ENCODE assay signal across 8 cellular contexts in the genomic region with DNA sequence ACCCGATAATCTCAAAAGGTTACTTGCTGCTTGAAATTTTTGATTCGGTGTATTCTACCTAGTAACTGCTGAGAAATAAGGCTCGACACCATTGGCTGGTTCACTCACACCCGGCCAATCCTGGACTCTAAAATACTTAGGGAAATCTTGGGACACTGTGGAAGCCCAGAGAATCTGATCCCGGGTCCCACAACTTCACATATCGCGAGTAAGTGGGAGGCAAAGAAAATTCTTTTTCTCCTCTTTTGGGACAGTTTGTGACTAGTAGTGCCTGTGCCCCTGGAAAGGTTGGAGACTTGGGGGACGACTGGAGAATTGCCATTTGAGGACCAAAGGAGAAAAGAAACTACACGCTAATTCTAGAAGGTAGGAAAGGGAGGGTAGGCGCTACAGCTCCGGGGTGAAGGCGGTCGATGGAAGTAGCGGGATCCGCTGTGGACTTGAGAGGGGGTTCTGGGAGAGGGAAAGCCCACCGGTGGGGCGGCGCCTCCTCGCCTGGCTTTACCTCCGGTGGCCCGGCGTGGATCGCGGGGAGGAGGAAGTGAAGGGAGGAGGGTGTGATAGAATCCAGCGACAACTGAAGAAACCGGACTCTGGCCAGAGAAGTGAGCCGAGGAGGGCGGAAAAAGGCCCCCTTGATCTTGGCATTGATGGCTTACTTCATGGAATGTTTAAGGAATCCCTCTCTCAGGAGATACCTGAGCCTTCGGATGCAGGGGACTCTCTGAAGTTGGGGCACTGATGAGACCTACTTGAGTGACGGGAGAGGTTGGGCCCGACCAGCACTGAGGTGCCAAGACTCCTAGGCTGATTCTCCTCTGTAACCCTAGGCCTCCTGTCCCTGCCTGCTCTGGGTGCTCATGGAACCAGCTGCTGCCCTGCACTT. TPM values are rescaled to one million over a fixed set of nuclear protein-coding genes. Genes with fewer than 3 reads are reported as not detected.
DNase-seq lines count a peak whose midpoint lies in the region; ATAC-seq, FAIRE-seq and TF ChIP-seq lines count a peak whose summit lies in the region.

No MANE protein-coding gene starts in this region.

- H3K27me3 Mint-ChIP-seq in T-helper 2 cell treated with Interferon-gamma antibody and Interleukin-4, amounts not matched to agents 5 μg/mL and 100 μg/mL, for 36 hours (ENCODE audit: low read depth) = no peaks in the 10 kb centered on the region

- H3K4me1 ChIP-seq in A549 (peaks cover 10% of the 10 kb centered on the region; the same call in 2 of the 3 replicates), K562 (replicated peaks in 1 of 2; ENCODE audit: control insufficient read depth in 2 of 2, insufficient read depth in 2 of 2, low read length in 2 of 2) (peaks cover 12 to 17% of the 10 kb centered on the region in 2 experiments; a peak in 3 of 5 replicates)

- WGBS in A549 (ENCODE audit: missing lambda C conversion rate) = 2% methylated on average over 31 of the region's 31 CpGs
- under 1% methylated on average over 30 of the region's 31 CpGs for WGBS in K562 (ENCODE audit: insufficient coverage, low coverage, missing lambda C conversion rate)

- in situ Hi-C loops in K562 (cut with MboI) = no loop called here

- no peaks in the 10 kb centered on the region for H3K27me3 ChIP-seq in K562 (ENCODE audit: control insufficient read depth in 2 of 2, insufficient read depth in 2 of 2, low read length in 2 of 2)

- H3K4me1 Mint-ChIP-seq in T-helper 2 cell treated with Interferon-gamma antibody and Interleukin-4, amounts not matched to agents 5 μg/mL and 100 μg/mL, for 36 hours (ENCODE audit: low read depth) = peaks cover 8% of the 10 kb centered on the region

- H3K27ac ChIP-seq in A549 = peak overlapping the region; percentile 69 to 96
- peak overlapping the region; percentile 74 for H3K27ac ChIP-seq in K562 (ENCODE audit: extremely low read depth, low read depth, low read length)

- no peaks in the 10 kb centered on the region for H3K79me2 ChIP-seq in K562 (ENCODE audit: control insufficient read depth, insufficient read depth, low read length)

- DNase-seq in A549 (ENCODE audit: low read depth in 1 of 2, low spot score in 1 of 2) = peak; percentile 84 to 92
- peak; percentile 80 for DNase-seq in NCI-H2029 (lab: John Stamatoyannopoulos, UW)
- DNase-seq in T-helper 2 cell treated with Interferon-gamma antibody and Interleukin-4, amounts not matched to agents 5 μg/mL and 100 μg/mL, for 36 hours (ENCODE audit: low spot score) = peak; percentile 51
- DNase-seq in K562 (ENCODE audit: extremely low read depth in 1 of 4, low spot score in 3 of 4) = peak; percentile 87 to 94 (median 92)
- peak in 46 of 51 donors; percentile 3 to 82 (median 44) for DNase-seq in hypothalamus (lab: John Stamatoyannopoulos, UW)
- peak; percentile 78 for DNase-seq in pulmonary artery endothelial cell (ENCODE audit: low read depth, low spot score)

- intact Hi-C loops in K562 (cut with micrococcal nuclease) = loop anchor here (2.0 kb wide), 1 partner anchor 75 kb away; no protein-coding TSS in a partner anchor

- no peak overlapping the region for H3K4me3 Mint-ChIP-seq in T-helper 2 cell treated with Interferon-gamma antibody and Interleukin-4, amounts not matched to agents 5 μg/mL and 100 μg/mL, for 36 hours

- H3K9me3 Mint-ChIP-seq in T-helper 2 cell treated with Interferon-gamma antibody and Interleukin-4, amounts not matched to agents 5 μg/mL and 100 μg/mL, for 36 hours = peaks cover 27% of the 10 kb centered on the region

- no peaks in the 10 kb centered on the region for H3K9me1 ChIP-seq in K562 (ENCODE audit: control insufficient read depth, insufficient read depth, low read length)

- no peaks in the 10 kb centered on the region for H3K36me3 ChIP-seq in K562 (ENCODE audit: control insufficient read depth, insufficient read depth, low read length)

- H3K9ac ChIP-seq in K562 (ENCODE audit: insufficient read depth in 1 of 2, low read depth in 2 of 2, low read length in 2 of 2) = peak overlapping the region; percentile 91 to 93

- H3K9me3 ChIP-seq in A549 (peaks cover 16% of the 10 kb centered on the region; the same call in 1 of the 3 replicates), K562 (replicated peaks; ENCODE audit: control insufficient read depth, insufficient read depth, low read depth, low read length) (no peaks in the 10 kb centered on the region)

- no peak for FAIRE-seq in A549 (lab: Jason Lieb, UNC)
- peak; percentile 97 for FAIRE-seq in K562 (lab: Jason Lieb, UNC)

- ATAC-seq in A549 (peak; percentile 99 to 100), GM18517 (IDR thresholded peaks at IDR 0.05; ENCODE audit: unreplicated experiment) (peak; percentile 88), HG02970 (IDR thresholded peaks at IDR 0.05; ENCODE audit: low FRiP score, unreplicated experiment) (peak; percentile 84), K562 (peak; percentile 98)

- TF ChIP-seq EP300 in A549 (IDR thresholded peaks at IDR 0.05) = no peak
- TF ChIP-seq EP300 in K562 (IDR thresholded peaks at IDR 0.05; ENCODE audit: low read length) = no peak; the same call in 1 of the 2 replicates

- H3K4me2 ChIP-seq in A549 (peak overlapping the region; percentile 66), K562 (ENCODE audit: insufficient read depth, low read length) (peak overlapping the region; percentile 96)

- POLR2A ChIA-PET in A549 (lab: Yijun Ruan, JAX) = interaction anchor here (1.2 kb wide), 1 partner anchor 80 kb away, joined by 3 read pairs; no protein-coding TSS in a partner anchor
- POLR2A ChIA-PET in K562 (lab: Yijun Ruan, JAX) = interaction anchor here (0.6 kb wide), 2 partner anchors 288 to 354 kb away, joined by 3 read pairs; no protein-coding TSS in a partner anchor

- H4K20me1 ChIP-seq in K562 (replicated peaks; ENCODE audit: control insufficient read depth, insufficient read depth, low read length) = no peaks in the 10 kb centered on the region

- H3K4me3 ChIP-seq in A549 = peak overlapping the region; percentile 56
- peak overlapping the region; percentile 75 for H3K4me3 ChIP-seq in K562

- TF ChIP-seq RAD21 in A549 (conservative IDR thresholded peaks at IDR 0.05 in 1 of 2, IDR thresholded peaks at IDR 0.05 in 1 of 2) (no peak), K562 (CRISPR knock-in tag; conservative IDR thresholded peaks at IDR 0.05 in 1 of 2, IDR thresholded peaks at IDR 0.05 in 1 of 2) (peak in 1 of 2 experiments; percentile 18; a peak in 2 of 4 replicates)

- TSS peak; percentile 82 for BruUV-seq in K562 (replicated peaks; lab: Mats Ljungman, UMichigan)

- TF ChIP-seq CTCF in A549 (IDR thresholded peaks at IDR 0.05) (no peak), K562 (IDR thresholded peaks at IDR 0.05 in 2 of 3, conservative IDR thresholded peaks at IDR 0.05 in 1 of 3; ENCODE audit: insufficient read depth in 2 of 3, low read depth in 1 of 3, low read length in 3 of 3) (no peak)

- TF ChIP-seq POLR2A in A549 (IDR thresholded peaks at IDR 0.05; ENCODE audit: low read length) (no peak), K562 (conservative IDR thresholded peaks at IDR 0.05) (peak; percentile 67)

- CTCF ChIA-PET in A549 (lab: Yijun Ruan, JAX) = interaction anchor here (0.6 to 0.9 kb wide), 3 partner anchors 9 to 80 kb away, joined by 3 to 4 read pairs (median 3); no protein-coding TSS in a partner anchor
- CTCF ChIA-PET in K562 (lab: Yijun Ruan, JAX; ENCODE audit: low intra/inter-chr PET ratio) = no interaction called here

- peaks cover 25% of the 10 kb centered on the region for H3K36me3 Mint-ChIP-seq in T-helper 2 cell treated with Interferon-gamma antibody and Interleukin-4, amounts not matched to agents 5 μg/mL and 100 μg/mL, for 36 hours (ENCODE audit: low read depth)

- peak overlapping the region; percentile 99 for H2AFZ ChIP-seq in K562 (ENCODE audit: low read depth, low read length)

- peak overlapping the region; percentile 75 for H3K27ac Mint-ChIP-seq in T-helper 2 cell treated with Interferon-gamma antibody and Interleukin-4, amounts not matched to agents 5 μg/mL and 100 μg/mL, for 36 hours

RNA-seq across cellular contexts. Expression of a gene that starts 18.8 kb away (rescaled TPM):
- polyA plus RNA-seq in A549 (2011; rRNA removed) (2.7 and 3.9 TPM in 2 replicates), A549 (2017; fragmentation: RNase III; extraction: RNeasy Plus Mini Kit Qiagen cat#74134 plus additional on column Dnase treatment) (1.5 to 1.9 TPM (median 1.6 TPM) in 3 replicates), K562 (2011; rRNA removed) (3.5 and 7.6 TPM in 2 replicates), K562 (2014; fragmentation: Illumina TruSeq; extraction: Trizol) (0.71 and 1.00 TPM in 2 replicates), K562 (2014; fragmentation: Nextera tagmentation; extraction: Ambion mirVana) (under 1 TPM; 0.21 to 0.41 TPM), K562 (2014; rRNA removed) (1.1 and 1.3 TPM in 2 replicates)
- polyA plus RNA-seq in A549 (2012; cell fraction: cytosol; rRNA removed) = 0.59 and 0.71 TPM in 2 replicates
- 2.4 TPM in 2 replicates for polyA plus RNA-seq in A549 (2012; cell fraction: nucleus; rRNA removed)
- 2.1 and 4.1 TPM in 2 replicates for polyA minus RNA-seq in A549 (2011; rRNA and poly(A)+ RNA removed)
- total RNA-seq in K562 (2011; cell fraction: chromatin; rRNA removed; ENCODE audit: low replicate concordance) = 19.6 and 24.0 TPM in 2 replicates
- total RNA-seq in K562 (2011; cell fraction: nucleolus; rRNA removed) = 4.6 and 4.8 TPM in 2 replicates
- 16.4 and 24.1 TPM in 2 replicates for total RNA-seq in K562 (2011; cell fraction: nucleoplasm; rRNA removed)
- total RNA-seq in K562 (2014; rRNA removed) (0.45 and 1.0 TPM in 2 replicates), K562 (2014; rRNA removed; fragmentation: Illumina TruSeq; extraction: Trizol) (1.2 and 1.4 TPM in 2 replicates), K562 (2015; rRNA removed; fragmentation: Illumina TruSeq; extraction: Trizol) (0.98 and 1.3 TPM in 2 replicates), K562 (2021) (1.4 and 1.5 TPM in 2 replicates), pulmonary artery endothelial cell (13.5 and 23.0 TPM in 2 replicates)
- polyA plus RNA-seq in K562 (2011; cell fraction: cytosol; rRNA removed) = 0.51 and 1.6 TPM in 2 replicates
- 24.8 and 44.0 TPM in 2 replicates for polyA plus RNA-seq in K562 (2011; cell fraction: nucleus; rRNA removed)
- polyA plus RNA-seq in K562 (2012) = 1.1 and 3.0 TPM in 2 replicates
- polyA minus RNA-seq in K562 (2011; rRNA and poly(A)+ RNA removed) = 5.6 and 15.4 TPM in 2 replicates
- 0.19 and 0.82 TPM in 2 replicates for polyA minus RNA-seq in K562 (2011; cell fraction: cytosol; rRNA and poly(A)+ RNA removed)
- 3.4 and 18.0 TPM in 2 replicates for polyA minus RNA-seq in K562 (2011; cell fraction: nucleus; rRNA and poly(A)+ RNA removed)

RNA-seq across cellular contexts. Expression of a gene that starts 19.4 kb away (rescaled TPM):
- polyA plus RNA-seq in A549 (2011; rRNA removed) = 8.1 and 13.6 TPM in 2 replicates
- polyA plus RNA-seq in A549 (2012; cell fraction: cytosol; rRNA removed) = 2.5 and 3.1 TPM in 2 replicates
- polyA plus RNA-seq in A549 (2012; cell fraction: nucleus; rRNA removed) = 6.4 and 7.3 TPM in 2 replicates
- 3.8 to 5.5 TPM (median 4.0 TPM) in 3 replicates for polyA plus RNA-seq in A549 (2017; fragmentation: RNase III; extraction: RNeasy Plus Mini Kit Qiagen cat#74134 plus additional on column Dnase treatment)
- polyA minus RNA-seq in A549 (2011; rRNA and poly(A)+ RNA removed) = 12.6 and 15.8 TPM in 2 replicates
- total RNA-seq in K562 (2011; cell fraction: chromatin; rRNA removed; ENCODE audit: low replicate concordance) = 27.1 and 31.9 TPM in 2 replicates
- total RNA-seq in K562 (2011; cell fraction: nucleolus; rRNA removed) = 9.3 and 13.9 TPM in 2 replicates
- total RNA-seq in K562 (2011; cell fraction: nucleoplasm; rRNA removed) = 16.0 and 21.1 TPM in 2 replicates
- 2.8 and 3.6 TPM in 2 replicates for total RNA-seq in K562 (2014; rRNA removed)
- total RNA-seq in K562 (2014; rRNA removed; fragmentation: Illumina TruSeq; extraction: Trizol) = 4.3 and 4.7 TPM in 2 replicates
- 3.4 and 3.7 TPM in 2 replicates for total RNA-seq in K562 (2015; rRNA removed; fragmentation: Illumina TruSeq; extraction: Trizol)
- 3.9 and 4.2 TPM in 2 replicates for total RNA-seq in K562 (2021)
- polyA plus RNA-seq in K562 (2011; rRNA removed) = 8.5 and 11.2 TPM in 2 replicates
- polyA plus RNA-seq in K562 (2011; cell fraction: cytosol; rRNA removed) = 2.8 and 4.4 TPM in 2 replicates
- polyA plus RNA-seq in K562 (2011; cell fraction: nucleus; rRNA removed) = 26.6 and 31.8 TPM in 2 replicates
- polyA plus RNA-seq in K562 (2012) = 3.9 and 10.6 TPM in 2 replicates
- polyA plus RNA-seq in K562 (2014; fragmentation: Illumina TruSeq; extraction: Trizol) = 4.2 and 4.7 TPM in 2 replicates
- 1 to 10 TPM in 1 of 2 experiments, under 1 TPM in 1; 0.84 to 2.5 TPM for polyA plus RNA-seq in K562 (2014; fragmentation: Nextera tagmentation; extraction: Ambion mirVana)
- polyA plus RNA-seq in K562 (2014; rRNA removed) = 4.0 and 4.1 TPM in 2 replicates
- 9.1 and 10.0 TPM in 2 replicates for polyA minus RNA-seq in K562 (2011; rRNA and poly(A)+ RNA removed)
- polyA minus RNA-seq in K562 (2011; cell fraction: cytosol; rRNA and poly(A)+ RNA removed) = 1.5 and 3.4 TPM in 2 replicates
- polyA minus RNA-seq in K562 (2011; cell fraction: nucleus; rRNA and poly(A)+ RNA removed) = 6.9 and 12.1 TPM in 2 replicates
- total RNA-seq in pulmonary artery endothelial cell = 9.2 and 21.8 TPM in 2 replicates

RNA-seq across cellular contexts. Expression of a gene that starts 36.3 kb away (rescaled TPM):
- polyA plus RNA-seq in A549 (2011; rRNA removed) (20.7 and 21.8 TPM in 2 replicates), A549 (2017; fragmentation: RNase III; extraction: RNeasy Plus Mini Kit Qiagen cat#74134 plus additional on column Dnase treatment) (19.2 to 20.3 TPM (median 19.3 TPM) in 3 replicates), K562 (2011; rRNA removed) (18.9 and 23.2 TPM in 2 replicates), K562 (2014; fragmentation: Illumina TruSeq; extraction: Trizol) (19.4 and 22.1 TPM in 2 replicates), K562 (2014; fragmentation: Nextera tagmentation; extraction: Ambion mirVana) (10 to 100 TPM in 1 of 2 experiments, 1 to 10 TPM in 1; 7.0 to 16.4 TPM), K562 (2014; rRNA removed) (18.0 and 21.7 TPM in 2 replicates)
- 13.4 and 14.2 TPM in 2 replicates for polyA plus RNA-seq in A549 (2012; cell fraction: cytosol; rRNA removed)
- 23.8 and 26.1 TPM in 2 replicates for polyA plus RNA-seq in A549 (2012; cell fraction: nucleus; rRNA removed)
- polyA minus RNA-seq in A549 (2011; rRNA and poly(A)+ RNA removed) = 15.0 and 16.7 TPM in 2 replicates
- total RNA-seq in K562 (2011; cell fraction: chromatin; rRNA removed; ENCODE audit: low replicate concordance) = 41.4 and 45.8 TPM in 2 replicates
- 30.1 and 32.4 TPM in 2 replicates for total RNA-seq in K562 (2011; cell fraction: nucleolus; rRNA removed)
- 28.4 and 29.5 TPM in 2 replicates for total RNA-seq in K562 (2011; cell fraction: nucleoplasm; rRNA removed)
- total RNA-seq in K562 (2014; rRNA removed) (6.7 and 6.8 TPM in 2 replicates), K562 (2014; rRNA removed; fragmentation: Illumina TruSeq; extraction: Trizol) (17.2 and 17.6 TPM in 2 replicates), K562 (2015; rRNA removed; fragmentation: Illumina TruSeq; extraction: Trizol) (15.9 and 16.2 TPM in 2 replicates), K562 (2021) (13.0 and 13.5 TPM in 2 replicates), pulmonary artery endothelial cell (8.6 and 11.7 TPM in 2 replicates)
- 13.3 and 16.1 TPM in 2 replicates for polyA plus RNA-seq in K562 (2011; cell fraction: cytosol; rRNA removed)
- 33.9 and 39.5 TPM in 2 replicates for polyA plus RNA-seq in K562 (2011; cell fraction: nucleus; rRNA removed)
- polyA plus RNA-seq in K562 (2012) = 12.6 and 22.3 TPM in 2 replicates
- 22.7 and 32.0 TPM in 2 replicates for polyA minus RNA-seq in K562 (2011; rRNA and poly(A)+ RNA removed)
- 6.4 and 8.2 TPM in 2 replicates for polyA minus RNA-seq in K562 (2011; cell fraction: cytosol; rRNA and poly(A)+ RNA removed)
- polyA minus RNA-seq in K562 (2011; cell fraction: nucleus; rRNA and poly(A)+ RNA removed) = 11.0 and 19.7 TPM in 2 replicates

RNA-seq across cellular contexts. Expression of a gene that starts 38.6 kb away (rescaled TPM):
- polyA plus RNA-seq in A549 (2011; rRNA removed) (6.5 and 7.0 TPM in 2 replicates), A549 (2017; fragmentation: RNase III; extraction: RNeasy Plus Mini Kit Qiagen cat#74134 plus additional on column Dnase treatment) (6.7 to 9.5 TPM (median 7.5 TPM) in 3 replicates), K562 (2011; rRNA removed) (15.5 and 17.1 TPM in 2 replicates), K562 (2014; fragmentation: Illumina TruSeq; extraction: Trizol) (9.1 and 9.3 TPM in 2 replicates), K562 (2014; fragmentation: Nextera tagmentation; extraction: Ambion mirVana) (10 to 100 TPM in 1 of 2 experiments, 1 to 10 TPM in 1; 8.4 to 11.7 TPM), K562 (2014; rRNA removed) (10.2 and 11.9 TPM in 2 replicates)
- polyA plus RNA-seq in A549 (2012; cell fraction: cytosol; rRNA removed) = 4.2 and 5.2 TPM in 2 replicates
- 11.0 and 17.8 TPM in 2 replicates for polyA plus RNA-seq in A549 (2012; cell fraction: nucleus; rRNA removed)
- polyA minus RNA-seq in A549 (2011; rRNA and poly(A)+ RNA removed) = 12.2 and 13.0 TPM in 2 replicates
- 52.6 and 53.2 TPM in 2 replicates for total RNA-seq in K562 (2011; cell fraction: chromatin; rRNA removed; ENCODE audit: low replicate concordance)
- 31.5 and 32.4 TPM in 2 replicates for total RNA-seq in K562 (2011; cell fraction: nucleolus; rRNA removed)
- total RNA-seq in K562 (2011; cell fraction: nucleoplasm; rRNA removed) = 41.5 and 49.2 TPM in 2 replicates
- total RNA-seq in K562 (2014; rRNA removed) (5.9 and 8.1 TPM in 2 replicates), K562 (2014; rRNA removed; fragmentation: Illumina TruSeq; extraction: Trizol) (10.0 and 10.1 TPM in 2 replicates), K562 (2015; rRNA removed; fragmentation: Illumina TruSeq; extraction: Trizol) (7.9 and 8.6 TPM in 2 replicates), K562 (2021) (10.1 and 11.5 TPM in 2 replicates), pulmonary artery endothelial cell (9.2 and 12.6 TPM in 2 replicates)
- polyA plus RNA-seq in K562 (2011; cell fraction: cytosol; rRNA removed) = 11.3 and 11.6 TPM in 2 replicates
- polyA plus RNA-seq in K562 (2011; cell fraction: nucleus; rRNA removed) = 46.8 and 65.8 TPM in 2 replicates
- polyA plus RNA-seq in K562 (2012) = 8.6 and 14.3 TPM in 2 replicates
- 22.6 and 30.6 TPM in 2 replicates for polyA minus RNA-seq in K562 (2011; rRNA and poly(A)+ RNA removed)
- 6.9 and 8.7 TPM in 2 replicates for polyA minus RNA-seq in K562 (2011; cell fraction: cytosol; rRNA and poly(A)+ RNA removed)
- polyA minus RNA-seq in K562 (2011; cell fraction: nucleus; rRNA and poly(A)+ RNA removed) = 23.0 and 33.8 TPM in 2 replicates

RNA-seq across cellular contexts. Expression of a gene that starts 56.5 kb away (rescaled TPM):
- polyA plus RNA-seq in A549 (2011; rRNA removed) (13.4 and 13.5 TPM in 2 replicates), A549 (2017; fragmentation: RNase III; extraction: RNeasy Plus Mini Kit Qiagen cat#74134 plus additional on column Dnase treatment) (4.2 to 5.1 TPM (median 4.8 TPM) in 3 replicates), K562 (2011; rRNA removed) (10.1 and 11.2 TPM in 2 replicates), K562 (2014; fragmentation: Illumina TruSeq; extraction: Trizol) (6.1 and 7.6 TPM in 2 replicates), K562 (2014; fragmentation: Nextera tagmentation; extraction: Ambion mirVana) (1 to 10 TPM; 3.5 to 7.5 TPM), K562 (2014; rRNA removed) (6.2 and 7.7 TPM in 2 replicates)
- 4.3 and 5.5 TPM in 2 replicates for polyA plus RNA-seq in A549 (2012; cell fraction: cytosol; rRNA removed)
- 3.3 and 4.1 TPM in 2 replicates for polyA plus RNA-seq in A549 (2012; cell fraction: nucleus; rRNA removed)
- 4.9 and 11.7 TPM in 2 replicates for polyA minus RNA-seq in A549 (2011; rRNA and poly(A)+ RNA removed)
- total RNA-seq in K562 (2011; cell fraction: chromatin; rRNA removed; ENCODE audit: low replicate concordance) = 20.7 and 24.8 TPM in 2 replicates
- total RNA-seq in K562 (2011; cell fraction: nucleolus; rRNA removed) = 11.8 and 12.0 TPM in 2 replicates
- total RNA-seq in K562 (2011; cell fraction: nucleoplasm; rRNA removed) = 14.7 and 20.5 TPM in 2 replicates
- total RNA-seq in K562 (2014; rRNA removed) (2.7 and 3.1 TPM in 2 replicates), K562 (2014; rRNA removed; fragmentation: Illumina TruSeq; extraction: Trizol) (5.8 and 6.8 TPM in 2 replicates), K562 (2015; rRNA removed; fragmentation: Illumina TruSeq; extraction: Trizol) (4.4 and 5.3 TPM in 2 replicates), K562 (2021) (5.1 and 6.4 TPM in 2 replicates), pulmonary artery endothelial cell (9.6 and 38.1 TPM in 2 replicates)
- polyA plus RNA-seq in K562 (2011; cell fraction: cytosol; rRNA removed) = 3.7 and 5.9 TPM in 2 replicates
- polyA plus RNA-seq in K562 (2011; cell fraction: nucleus; rRNA removed) = 19.2 and 19.7 TPM in 2 replicates
- 5.5 and 7.0 TPM in 2 replicates for polyA plus RNA-seq in K562 (2012)
- 15.3 and 16.2 TPM in 2 replicates for polyA minus RNA-seq in K562 (2011; rRNA and poly(A)+ RNA removed)
- polyA minus RNA-seq in K562 (2011; cell fraction: cytosol; rRNA and poly(A)+ RNA removed) = 4.1 and 5.9 TPM in 2 replicates
- 4.7 and 11.4 TPM in 2 replicates for polyA minus RNA-seq in K562 (2011; cell fraction: nucleus; rRNA and poly(A)+ RNA removed)

Comparison
In these comparisons a context has a peak if more than half of its experiments do, and no peak if none do; other contexts are left out.
1. Peak in every context shown above with its lines: DNase-seq, ATAC-seq, H3K4me3 ChIP-seq and H3K27ac ChIP-seq.